Comparison of ENCODE assay signal across 5 cellular contexts in the genomic region with DNA sequence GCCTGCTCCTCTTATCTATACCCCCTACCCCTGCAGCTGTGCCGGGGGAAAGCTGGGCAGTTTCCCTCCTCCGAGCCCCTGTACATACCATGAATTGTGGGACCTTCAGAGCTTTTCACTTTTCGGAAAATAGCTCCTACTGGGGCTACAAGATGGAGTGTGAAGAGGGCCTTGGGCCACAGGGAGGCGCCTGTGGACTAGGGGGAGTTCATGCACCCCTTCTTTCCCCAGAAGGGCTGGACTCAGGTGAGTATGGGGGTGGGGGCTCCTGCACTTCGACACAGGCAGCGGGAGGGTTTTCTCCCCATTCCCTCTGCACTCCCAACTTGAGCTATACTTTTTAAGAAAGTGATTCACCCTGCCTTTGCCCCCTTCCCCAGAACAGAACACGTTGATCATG.
DNase-seq lines count a peak whose midpoint lies in the region; ATAC-seq, FAIRE-seq and TF ChIP-seq lines count a peak whose summit lies in the region.
"Not testable (repeated sequence)": the region's sequence is repeated elsewhere in the genome, so short reads cannot be mapped to it uniquely, and the experiment has no call there.

No MANE protein-coding gene starts in this region.

- not testable (repeated sequence) for TF ChIP-seq POLR2A in GM12878 (IDR thresholded peaks at IDR 0.05; ENCODE audit: low read depth, low read length); H1 (IDR thresholded peaks at IDR 0.05; ENCODE audit: control extremely low read depth in 1 of 2, low read depth in 2 of 2, low read length in 2 of 2)

- peak; percentile 31; the same call in 1 of the 2 replicates for TF ChIP-seq RAD21 in GM12878 (IDR thresholded peaks at IDR 0.05; ENCODE audit: insufficient read depth, low read depth, low read length)
- TF ChIP-seq RAD21 in H1 (IDR thresholded peaks at IDR 0.05 in 1 of 2, conservative IDR thresholded peaks at IDR 0.05 in 1 of 2; ENCODE audit: low read depth in 2 of 2, low read length in 2 of 2): peak; percentile 54 to 59

- H4K5ac ChIP-seq in H9 (ENCODE audit: insufficient read length, low read depth, low read length); H1 (ENCODE audit: insufficient read length, low read depth, low read length): not testable (repeated sequence)

- not testable (repeated sequence) for H3K4me3 ChIP-seq in Panc1 (ENCODE audit: low read depth in 2 of 2, low read length in 2 of 2); GM12878; H1 (ENCODE audit: extremely low read depth in 1 of 4, insufficient read depth in 2 of 4, low read depth in 3 of 4, low read length in 4 of 4)

- not testable (repeated sequence) for H4K8ac ChIP-seq in H9 (replicated peaks; ENCODE audit: insufficient read length, low read depth, low read length); H1 (ENCODE audit: extremely low read depth, insufficient read depth, low read length)

- H3K27ac ChIP-seq in H9 (ENCODE audit: insufficient read length, low read depth, low read length); Panc1 (ENCODE audit: low read length); GM12878 (ENCODE audit: control insufficient read depth, insufficient read depth); H1 (ENCODE audit: low read depth, low read length): not testable (repeated sequence)

- not testable (repeated sequence) for H2AFZ ChIP-seq in H9 (ENCODE audit: low read length); GM12878 (ENCODE audit: control insufficient read depth, low read depth, low read length); H1 (ENCODE audit: low read length)

- in situ Hi-C loops in Panc1 (cut with HindIII; ENCODE audit: low pct_unique_long_range_greater_than_20kb, low sequenced_read_pairs); GM12878 (cut with MboI): not testable (repeated sequence)

- H4K91ac ChIP-seq in H9 (ENCODE audit: insufficient read length, low read depth, low read length); H1 (replicated peaks; ENCODE audit: insufficient read length, low read length): not testable (repeated sequence)

- not testable (repeated sequence) for H2BK15ac ChIP-seq in H9 (ENCODE audit: low read depth, low read length); H1 (ENCODE audit: low read length)

- not testable (repeated sequence) for H3K56ac ChIP-seq in H9 (ENCODE audit: insufficient read length, low read depth, low read length); H1 (replicated peaks; ENCODE audit: insufficient read length, low read depth, low read length)

- no CpG with 5 or more reads among the region's 7 CpGs for WGBS in H9 (ENCODE audit: extremely low coverage, insufficient read length, low lambda C conversion rate)
- 74% methylated on average over 2 of the region's 7 CpGs for WGBS in GM12878 (ENCODE audit: insufficient coverage, insufficient replicate concordance, low lambda C conversion rate, missing lambda C conversion rate)
- 72% methylated on average over 2 of the region's 7 CpGs; no CpG with 5 or more reads in 1 of the 2 experiments for WGBS in H1 (ENCODE audit: extremely low coverage in 1 of 2, insufficient coverage in 1 of 2, insufficient read length in 1 of 2, insufficient replicate concordance in 2 of 2, low coverage in 1 of 2, low lambda C conversion rate in 2 of 2, missing lambda C conversion rate in 1 of 2), 2 experiments

- H3K4me2 ChIP-seq in H9 (ENCODE audit: insufficient read depth, insufficient read length, low read length); GM12878 (ENCODE audit: control insufficient read depth, insufficient read depth); H1 (ENCODE audit: insufficient read depth in 1 of 2, low read depth in 2 of 2, low read length in 2 of 2): not testable (repeated sequence)

- H3K23me2 ChIP-seq in H9 (ENCODE audit: insufficient read length, low read depth, low read length, poor library complexity, severe bottlenecking); H1 (ENCODE audit: low read depth, low read length): not testable (repeated sequence)

- not testable (repeated sequence) for H3K27ac Mint-ChIP-seq in H9

- H2BK20ac ChIP-seq in H9 (ENCODE audit: low read depth, low read length, poor library complexity, severe bottlenecking); H1 (ENCODE audit: low read length): not testable (repeated sequence)

- H3K4me1 ChIP-seq in H9 (ENCODE audit: insufficient read depth, low read length); Panc1 (ENCODE audit: control insufficient read depth, insufficient read depth, low read length); GM12878 (ENCODE audit: control insufficient read depth, insufficient read depth, low read length); H1 (replicated peaks in 1 of 4; ENCODE audit: control insufficient read depth in 3 of 4, insufficient read depth in 4 of 4, low read length in 3 of 4): not testable (repeated sequence)

- RAD21 ChIA-PET in GM12878 (lab: Charles Lee; ENCODE audit: unreplicated experiment): not testable (repeated sequence)

- not testable (repeated sequence) for H4K20me1 ChIP-seq in H9 (ENCODE audit: control insufficient read depth, insufficient read depth, insufficient read length); GM12878 (ENCODE audit: control insufficient read depth, insufficient read depth); H1 (replicated peaks in 1 of 2; ENCODE audit: control insufficient read depth in 1 of 2, insufficient read depth in 2 of 2, low read length in 2 of 2)

- not testable (repeated sequence) for H2BK12ac ChIP-seq in H9 (ENCODE audit: insufficient read length, low read depth, low read length); H1 (ENCODE audit: low read depth, low read length)

- not testable (repeated sequence) for H3K4ac ChIP-seq in H9 (ENCODE audit: low read depth, low read length); H1 (replicated peaks; ENCODE audit: insufficient read length, low read depth, low read length)

- not testable (repeated sequence) for H3K27me3 ChIP-seq in H9 (ENCODE audit: insufficient read depth, low read length); Panc1 (ENCODE audit: control insufficient read depth, insufficient read depth, low read length); GM12878 (replicated peaks in 1 of 2; ENCODE audit: control insufficient read depth in 2 of 2, insufficient read depth in 2 of 2, low read length in 1 of 2); H1 (replicated peaks in 1 of 4; ENCODE audit: control insufficient read depth in 3 of 4, extremely low read depth in 1 of 4, insufficient read depth in 3 of 4, low read length in 3 of 4)

- not testable (repeated sequence) for TF ChIP-seq EP300 in GM12878 (IDR thresholded peaks at IDR 0.05; ENCODE audit: borderline replicate concordance in 1 of 2, control insufficient read depth in 1 of 2, low read depth in 2 of 2, low read length in 2 of 2); H1 (IDR thresholded peaks at IDR 0.05; ENCODE audit: borderline replicate concordance in 1 of 2, low read depth in 2 of 2, low read length in 2 of 2)

- intact Hi-C loops in Panc1 (cut with micrococcal nuclease; ENCODE audit: unreplicated experiment): not testable (repeated sequence)
- intact Hi-C loops in GM12878 (cut with micrococcal nuclease; ENCODE audit: unreplicated experiment): loop anchor here (10.0 kb wide), 1 partner anchor 272 kb away; no protein-coding TSS in a partner anchor

- H3K79me2 ChIP-seq in H9 (ENCODE audit: insufficient read depth, low read length); GM12878 (ENCODE audit: control insufficient read depth, insufficient read depth, low read length); H1 (ENCODE audit: control insufficient read depth in 1 of 2, insufficient read depth in 2 of 2, low read length in 2 of 2): not testable (repeated sequence)

- H3K18ac ChIP-seq in H9 (ENCODE audit: insufficient read length, low read depth, low read length); H1 (ENCODE audit: extremely low read depth, low read length): not testable (repeated sequence)

- POLR2A ChIA-PET in Panc1 (lab: Charles Lee); GM12878 (lab: Charles Lee); H1 (lab: Charles Lee; ENCODE audit: partially characterized antibody): not testable (repeated sequence)

- H3K36me3 Mint-ChIP-seq in H9 (ENCODE audit: insufficient read depth in 1 of 3, low read depth in 3 of 3): not testable (repeated sequence)

- not testable (repeated sequence) for H2BK120ac ChIP-seq in H9 (ENCODE audit: low read depth, low read length, poor library complexity, severe bottlenecking); H1 (replicated peaks; ENCODE audit: low read depth, low read length)

- not testable (repeated sequence) for DNase-seq in H9; Panc1 (ENCODE audit: low read depth, low spot score); GM12878 (ENCODE audit: low read depth, low spot score); H1 (ENCODE audit: low read depth in 1 of 2, low spot score in 2 of 2)

- not testable (repeated sequence) for H3K14ac ChIP-seq in H9 (ENCODE audit: insufficient read depth, low read length); H1 (ENCODE audit: insufficient read length)

- not testable (repeated sequence) for H3K9me3 Mint-ChIP-seq in H9

- not testable (repeated sequence) for H3K9ac ChIP-seq in H9 (ENCODE audit: extremely low read depth, insufficient read length, low read length); GM12878 (ENCODE audit: control insufficient read depth, insufficient read depth, low read length); H1 (replicated peaks in 1 of 4; ENCODE audit: extremely low read depth in 1 of 4, low read depth in 3 of 4, low read length in 3 of 4)

- not testable (repeated sequence) for H3K23ac ChIP-seq in H9 (ENCODE audit: insufficient read length, low read depth, low read length); H1 (ENCODE audit: insufficient read length)

- not testable (repeated sequence) for H3K27me3 Mint-ChIP-seq in H9 (ENCODE audit: low read depth)

- not testable (repeated sequence) for BruUV-seq in Panc1 (replicated peaks; lab: Mats Ljungman, UMichigan); GM12878 (replicated peaks; lab: Mats Ljungman, UMichigan)

- H3K9me3 ChIP-seq in H9 (ENCODE audit: control insufficient read depth, low read depth, low read length); Panc1 (ENCODE audit: control insufficient read depth, insufficient read depth, low read depth, low read length); GM12878 (replicated peaks; ENCODE audit: control insufficient read depth, insufficient read depth, low read length); H1 (ENCODE audit: insufficient read depth in 2 of 2, low read depth in 1 of 2, low read length in 1 of 2): not testable (repeated sequence)

- CTCF ChIA-PET in Panc1 (lab: Charles Lee); GM12878 (lab: Yijun Ruan, JAX): not testable (repeated sequence)
- CTCF ChIA-PET in H1 (lab: Charles Lee; ENCODE audit: partially characterized antibody): interaction anchor here (0.9 kb wide), 1 partner anchor 271 kb away, joined by 4 read pairs; no protein-coding TSS in a partner anchor

- SMC1A ChIA-PET in GM12878 (lab: Charles Lee; ENCODE audit: uncharacterized antibody, unreplicated experiment): not testable (repeated sequence)

- not testable (repeated sequence) for ATAC-seq in Panc1, GM12878

- H3K4me3 Mint-ChIP-seq in H9: not testable (repeated sequence)

- H3T11ph ChIP-seq in H9 (ENCODE audit: low read length): not testable (repeated sequence)

- H3K79me1 ChIP-seq in H9 (ENCODE audit: insufficient read depth, low read depth, low read length, poor library complexity, severe bottlenecking); H1 (ENCODE audit: low read depth, low read length): not testable (repeated sequence)

- H3K36me3 ChIP-seq in Panc1 (ENCODE audit: control insufficient read depth, insufficient read depth, low read length); GM12878 (ENCODE audit: control insufficient read depth in 2 of 2, insufficient read depth in 2 of 2, low read length in 1 of 2); H1 (ENCODE audit: control insufficient read depth in 2 of 4, insufficient read depth in 4 of 4, low read length in 3 of 4): not testable (repeated sequence)

- FAIRE-seq in GM12878 (lab: Jason Lieb, UNC); H1 (lab: Jason Lieb, UNC): not testable (repeated sequence)

- peak; percentile 7 for TF ChIP-seq CTCF in GM12873 (IDR thresholded peaks at IDR 0.05; ENCODE audit: insufficient read depth, low read depth, low read length, missing control alignments)
- peak; percentile 50; the same call in 2 of the 3 replicates for TF ChIP-seq CTCF in H9 (conservative IDR thresholded peaks at IDR 0.05)
- peak; percentile 12; the same call in 1 of the 2 replicates for TF ChIP-seq CTCF in Panc1 (IDR thresholded peaks at IDR 0.05)
- TF ChIP-seq CTCF in GM12878 (IDR thresholded peaks at IDR 0.05 in 2 of 3, conservative IDR thresholded peaks at IDR 0.05 in 1 of 3; ENCODE audit: control insufficient read depth in 2 of 3, extremely low read depth in 1 of 3, insufficient read depth in 1 of 3, low read depth in 3 of 3, low read length in 3 of 3): not testable (repeated sequence)
- peak; percentile 32 to 38 (median 32) for TF ChIP-seq CTCF in H1 (IDR thresholded peaks at IDR 0.05; ENCODE audit: control extremely low read depth in 1 of 3, insufficient read depth in 1 of 3, low read depth in 1 of 3, low read length in 3 of 3)

- H3K4me1 Mint-ChIP-seq in H9: not testable (repeated sequence)

- H2AK5ac ChIP-seq in H9 (ENCODE audit: insufficient read length, low read length); H1 (ENCODE audit: low read depth, low read length): not testable (repeated sequence)

- not testable (repeated sequence) for H2BK5ac ChIP-seq in H9 (ENCODE audit: insufficient read length, low read length); H1 (ENCODE audit: low read depth, low read length)
